In the genomic region with DNA sequence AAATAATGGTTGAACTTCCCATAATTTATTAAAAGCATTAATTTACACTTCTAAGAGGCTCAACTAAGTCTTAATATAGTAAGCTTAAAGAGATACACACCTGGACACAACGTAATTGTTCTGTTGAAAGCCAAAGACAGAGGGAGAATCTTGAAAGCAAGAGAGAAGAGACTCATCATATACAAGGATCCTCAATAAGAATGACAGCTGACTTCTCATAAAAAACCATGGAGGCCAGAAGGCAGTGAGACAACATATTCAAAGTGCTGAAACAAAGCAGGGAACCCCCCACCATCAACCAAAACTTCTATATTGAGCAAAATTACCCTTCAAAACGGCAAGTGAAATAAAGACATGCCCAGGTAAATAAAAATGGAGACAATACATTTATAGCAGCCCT, we compare ENCODE assay signal across 32 cellular contexts. TPM values are rescaled to one million over a fixed set of nuclear protein-coding genes. Genes with fewer than 3 reads are reported as not detected.
"Had no signal": no experiment of that assay in that cellular context is flagged by ENCODE, and none has a peak within 500 bp of the region (broad histone marks: within the 10 kb centered on the region; RNA-seq: fewer than 3 reads in every experiment).

No MANE protein-coding gene starts in this region.

- H3K27ac ChIP-seq: colonic mucosa, epithelial cell of prostate, esophagus squamous epithelium, gastrocnemius medialis, heart right ventricle, left lung, lower lobe of right lung had no signal

- FAIRE-seq: endometrium, keratinocyte had no signal

- H3K4me3 Mint-ChIP-seq: dendritic cell treated with granulocyte-macrophage colony-stimulating factor and Interleukin-4, amounts not matched to agents 40 ng/mL and 50 ng/mL, for 4 days; effector memory CD8-positive, alpha-beta T cell; endodermal cell; mesothelial cell of epicardium; naive B cell had no signal

- H3K4me1 ChIP-seq: colonic mucosa, esophagus squamous epithelium, gastrocnemius medialis, heart right ventricle, left lung, lower lobe of right lung had no signal

- H3K27ac Mint-ChIP-seq: dendritic cell treated with granulocyte-macrophage colony-stimulating factor and Interleukin-4, amounts not matched to agents 40 ng/mL and 50 ng/mL, for 4 days; effector memory CD8-positive, alpha-beta T cell; endodermal cell; mesothelial cell of epicardium; naive B cell had no signal

- H3K36me3 ChIP-seq: colonic mucosa, esophagus squamous epithelium, gastrocnemius medialis, heart right ventricle, left lung, lower lobe of right lung had no signal

- H3K27me3 Mint-ChIP-seq: dendritic cell treated with granulocyte-macrophage colony-stimulating factor and Interleukin-4, amounts not matched to agents 40 ng/mL and 50 ng/mL, for 4 days; effector memory CD8-positive, alpha-beta T cell; naive B cell had no signal

- ATAC-seq: effector memory CD8-positive, alpha-beta T cell; esophagus mucosa; gastrocnemius medialis; heart right ventricle; left cardiac atrium; left lung; left ventricle myocardium superior; lower lobe of right lung; mucosa of descending colon had no signal

- H3K4me1 Mint-ChIP-seq: endodermal cell, mesothelial cell of epicardium, naive B cell had no signal

- H3K36me3 Mint-ChIP-seq: mesothelial cell of epicardium, naive B cell had no signal

- H3K27me3 ChIP-seq: colonic mucosa, esophagus squamous epithelium, gastrocnemius medialis, left lung had no signal

- H3K4me3 ChIP-seq: colonic mucosa, esophagus squamous epithelium, gastrocnemius medialis, heart right ventricle, left lung, lower lobe of right lung, mucosa of descending colon had no signal

- DNase-seq: colonic mucosa; cortex of kidney; effector CD8-positive, alpha-beta T cell; effector memory CD8-positive, alpha-beta T cell; endodermal cell; erythroblast; esophagus squamous epithelium; foreskin fibroblast; foreskin melanocyte; gastrocnemius medialis; glutamatergic neuron; head of caudate nucleus; heart right ventricle; hippocampal formation; left cardiac atrium; left lung; left ventricle myocardium superior; lower lobe of right lung; mesenchymal stem cell; mucosa of descending colon; naive B cell had no signal

- H3K9me3 ChIP-seq: gastrocnemius medialis had no signal

RNA-seq across cellular contexts. Expression of a gene that starts 16.6 kb away (rescaled TPM):
- total RNA-seq: colonic mucosa, dermis microvascular lymphatic vessel endothelial cell, esophagus mucosa, gastrocnemius medialis, glomerular endothelial cell, heart right ventricle, left cardiac atrium, left ventricle myocardium superior, lower lobe of right lung, lung microvascular endothelial cell, mesenteric fat pad, myocyte had no signal
- polyA plus RNA-seq: heart right ventricle, keratinocyte had no signal
